8 cellular contexts compared by ENCODE assay signal in the genomic region with DNA sequence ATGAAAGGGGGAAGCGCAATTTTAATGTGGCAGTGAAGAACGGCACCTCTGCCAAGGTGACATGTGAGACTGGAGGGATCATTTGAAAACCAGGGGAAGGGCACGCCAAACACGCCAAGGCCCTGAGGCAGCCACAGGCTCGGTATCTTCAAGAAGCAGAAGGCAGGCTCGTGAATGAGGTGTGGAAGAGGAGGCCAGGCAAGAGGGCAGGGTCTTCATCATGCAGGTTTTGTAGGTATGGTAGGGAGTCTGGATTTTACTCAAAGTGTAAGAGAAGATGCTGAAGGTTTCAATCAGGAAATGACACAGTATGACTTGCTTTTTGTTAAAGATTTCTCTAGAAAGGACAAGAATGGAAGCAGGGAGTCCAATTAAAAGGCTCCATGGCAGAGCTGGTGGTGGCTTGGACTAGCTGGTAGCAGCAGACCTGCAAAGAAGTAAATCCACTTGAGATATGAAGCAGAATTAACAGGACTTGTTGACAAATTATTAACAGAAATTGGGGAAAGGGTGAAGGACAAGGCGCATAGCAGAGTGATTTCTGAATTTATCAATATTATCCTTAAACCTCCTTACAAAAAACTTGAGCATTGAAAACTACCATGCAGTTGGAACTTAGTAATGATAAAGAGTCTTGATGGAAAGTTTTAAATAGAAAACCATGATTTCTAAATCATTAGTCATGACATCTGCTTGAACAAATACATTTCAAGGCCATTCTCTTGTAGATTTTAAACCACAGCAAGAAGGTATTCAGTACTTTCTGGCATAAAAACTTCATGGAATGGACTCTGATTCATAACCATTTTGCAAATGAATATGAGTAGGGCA.
DNase-seq lines count a peak whose midpoint lies in the region; ATAC-seq and FAIRE-seq lines count a peak whose summit lies in the region.

No MANE protein-coding gene starts in this region.

- no peaks in the 10 kb centered on the region for H3K9me3 ChIP-seq in T-helper 17 cell (ENCODE audit: control insufficient read depth, low read length, poor library complexity, severe bottlenecking)

- peak overlapping the region; percentile 64 for H3K4me3 Mint-ChIP-seq in T-helper 17 cell

- peak overlapping the region; percentile 88 for H3K27ac Mint-ChIP-seq in T-helper 17 cell

- peak; percentile 85 for FAIRE-seq in islet of Langerhans (lab: Jason Lieb, UNC)
- FAIRE-seq in urothelium cell line (lab: Jason Lieb, UNC), result no peak

- DNase-seq in EH (ENCODE audit: low read depth) (peak; percentile 94), HCEC 1CT (peak; percentile 95), T-helper 17 cell (no peak), urothelium cell line (ENCODE audit: low spot score) (no peak)
- DNase-seq in central memory CD4-positive, alpha-beta T cell, result no peak

- H3K36me3 Mint-ChIP-seq in T-helper 17 cell (ENCODE audit: low read depth), result peaks cover 10% of the 10 kb centered on the region

- H3K27me3 Mint-ChIP-seq in T-helper 17 cell, result no peaks in the 10 kb centered on the region

- peak; percentile 36 for ATAC-seq in T-helper 17 cell
- no peak for ATAC-seq in GM21447 (IDR thresholded peaks at IDR 0.05; ENCODE audit: unreplicated experiment)
- no peak for ATAC-seq in esophagus mucosa

- peaks cover 36% of the 10 kb centered on the region for H3K4me1 Mint-ChIP-seq in T-helper 17 cell

Comparison
In these comparisons a context has a peak if more than half of its experiments do, and no peak if none do; other contexts are left out.
1. DNase-seq: peak in EH (single experiment) and HCEC 1CT (single experiment); none in T-helper 17 cell (0 of 3), urothelium cell line (single experiment) and central memory CD4-positive, alpha-beta T cell (single experiment).